ENCODE assay signal across 1 cellular context in the genomic region with DNA sequence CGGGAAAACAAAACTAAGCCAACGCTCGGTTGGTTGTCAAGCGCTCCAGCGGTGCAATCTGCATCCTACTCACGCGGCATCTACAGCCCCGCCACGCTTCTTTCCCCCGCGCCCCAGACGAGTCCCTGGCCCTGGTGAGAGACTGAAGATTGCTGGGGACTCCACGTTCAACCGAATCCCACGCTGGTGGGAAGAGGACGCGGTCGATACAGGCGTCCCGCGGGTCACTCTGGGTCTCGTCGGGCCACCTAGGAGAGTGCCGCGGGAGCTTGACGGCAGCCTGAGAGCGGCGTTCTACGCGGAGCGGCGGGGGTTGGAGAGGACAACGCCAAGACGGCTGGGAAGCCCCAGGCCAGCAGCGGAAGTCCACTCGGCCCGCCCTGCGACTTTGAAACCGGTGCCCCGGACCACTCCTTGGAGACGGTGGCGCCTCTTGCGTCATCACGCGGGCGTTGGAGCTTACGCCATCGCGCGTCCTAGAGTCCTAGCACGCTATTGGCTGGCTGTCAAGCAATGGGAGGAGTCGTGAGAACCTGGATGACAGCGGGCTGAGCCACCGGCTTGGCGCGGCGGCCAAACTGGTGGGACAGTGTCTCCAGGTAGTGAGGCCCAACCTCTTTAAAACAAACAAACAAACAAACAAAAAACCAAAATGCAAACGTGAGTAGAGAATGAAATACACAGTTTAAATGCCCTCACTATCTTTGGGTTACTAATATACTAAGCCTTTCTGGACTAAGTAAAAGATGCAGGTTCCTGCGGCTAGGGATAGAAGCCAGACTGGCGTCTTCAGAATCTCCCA.
TF ChIP-seq lines count a peak whose summit lies in the region.

A gene (minus strand): TSS at position 367 of the 802 bp plus-strand sequence. CDS start 436 bp downstream, outside the sequence.

TF ChIP-seq in HepG2, 621 proteins besides CTCF, POLR2A, EP300 and RAD21 (continued from another document and continues in another):
- TF ChIP-seq ZNF543 (CRISPR knock-in tag; IDR thresholded peaks at IDR 0.05), result peak; percentile 58; the same call in 1 of the 2 replicates
- TF ChIP-seq, protein P1, sequence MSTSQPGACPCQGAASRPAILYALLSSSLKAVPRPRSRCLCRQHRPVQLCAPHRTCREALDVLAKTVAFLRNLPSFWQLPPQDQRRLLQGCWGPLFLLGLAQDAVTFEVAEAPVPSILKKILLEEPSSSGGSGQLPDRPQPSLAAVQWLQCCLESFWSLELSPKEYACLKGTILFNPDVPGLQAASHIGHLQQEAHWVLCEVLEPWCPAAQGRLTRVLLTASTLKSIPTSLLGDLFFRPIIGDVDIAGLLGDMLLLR (CRISPR knock-in tag; IDR thresholded peaks at IDR 0.05), result peak; percentile 79; the same call in 1 of the 2 replicates
- TF ChIP-seq ZNF124 (CRISPR knock-in tag; IDR thresholded peaks at IDR 0.05), result no peak
- TF ChIP-seq, protein P2, sequence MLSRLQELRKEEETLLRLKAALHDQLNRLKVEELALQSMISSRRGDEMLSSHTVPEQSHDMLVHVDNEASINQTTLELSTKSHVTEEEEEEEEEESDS (CRISPR knock-in tag; IDR thresholded peaks at IDR 0.05; ENCODE audit: borderline replicate concordance), result peak; percentile 66; the same call in 1 of the 2 replicates
- TF ChIP-seq SKI (IDR thresholded peaks at IDR 0.05; ENCODE audit: partially characterized antibody), result peak; percentile 82
- TF ChIP-seq, protein P3, sequence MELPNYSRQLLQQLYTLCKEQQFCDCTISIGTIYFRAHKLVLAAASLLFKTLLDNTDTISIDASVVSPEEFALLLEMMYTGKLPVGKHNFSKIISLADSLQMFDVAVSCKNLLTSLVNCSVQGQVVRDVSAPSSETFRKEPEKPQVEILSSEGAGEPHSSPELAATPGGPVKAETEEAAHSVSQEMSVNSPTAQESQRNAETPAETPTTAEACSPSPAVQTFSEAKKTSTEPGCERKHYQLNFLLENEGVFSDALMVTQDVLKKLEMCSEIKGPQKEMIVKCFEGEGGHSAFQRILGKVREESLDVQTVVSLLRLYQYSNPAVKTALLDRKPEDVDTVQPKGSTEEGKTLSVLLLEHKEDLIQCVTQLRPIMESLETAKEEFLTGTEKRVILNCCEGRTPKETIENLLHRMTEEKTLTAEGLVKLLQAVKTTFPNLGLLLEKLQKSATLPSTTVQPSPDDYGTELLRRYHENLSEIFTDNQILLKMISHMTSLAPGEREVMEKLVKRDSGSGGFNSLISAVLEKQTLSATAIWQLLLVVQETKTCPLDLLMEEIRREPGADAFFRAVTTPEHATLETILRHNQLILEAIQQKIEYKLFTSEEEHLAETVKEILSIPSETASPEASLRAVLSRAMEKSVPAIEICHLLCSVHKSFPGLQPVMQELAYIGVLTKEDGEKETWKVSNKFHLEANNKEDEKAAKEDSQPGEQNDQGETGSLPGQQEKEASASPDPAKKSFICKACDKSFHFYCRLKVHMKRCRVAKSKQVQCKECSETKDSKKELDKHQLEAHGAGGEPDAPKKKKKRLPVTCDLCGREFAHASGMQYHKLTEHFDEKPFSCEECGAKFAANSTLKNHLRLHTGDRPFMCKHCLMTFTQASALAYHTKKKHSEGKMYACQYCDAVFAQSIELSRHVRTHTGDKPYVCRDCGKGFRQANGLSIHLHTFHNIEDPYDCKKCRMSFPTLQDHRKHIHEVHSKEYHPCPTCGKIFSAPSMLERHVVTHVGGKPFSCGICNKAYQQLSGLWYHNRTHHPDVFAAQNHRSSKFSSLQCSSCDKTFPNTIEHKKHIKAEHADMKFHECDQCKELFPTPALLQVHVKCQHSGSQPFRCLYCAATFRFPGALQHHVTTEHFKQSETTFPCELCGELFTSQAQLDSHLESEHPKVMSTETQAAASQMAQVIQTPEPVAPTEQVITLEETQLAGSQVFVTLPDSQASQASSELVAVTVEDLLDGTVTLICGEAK (IDR thresholded peaks at IDR 0.05), result no peak
- TF ChIP-seq, protein P3 (CRISPR knock-in tag; IDR thresholded peaks at IDR 0.05), result peak; percentile 54; the same call in 1 of the 2 replicates
- TF ChIP-seq PCBP1 (IDR thresholded peaks at IDR 0.05; ENCODE audit: borderline replicate concordance, low read depth, low read length), result no peak
- TF ChIP-seq JUNB (CRISPR knock-in tag; IDR thresholded peaks at IDR 0.05; ENCODE audit: borderline replicate concordance), result no peak
- TF ChIP-seq ZNF605 (CRISPR knock-in tag; IDR thresholded peaks at IDR 0.05), result peak; percentile 70; the same call in 1 of the 2 replicates
- TF ChIP-seq SP140L (CRISPR knock-in tag; IDR thresholded peaks at IDR 0.05; ENCODE audit: borderline replicate concordance), result no peak
- TF ChIP-seq CHCHD3 (CRISPR knock-in tag; IDR thresholded peaks at IDR 0.05), result 0 out of 2 replicates have a peak, but pooled peaks have one; percentile 36
- no peak for TF ChIP-seq ZNF20 (CRISPR knock-in tag; IDR thresholded peaks at IDR 0.05)
- TF ChIP-seq IRX3 (CRISPR knock-in tag; IDR thresholded peaks at IDR 0.05; ENCODE audit: borderline replicate concordance, low read depth), result no peak
- TF ChIP-seq ZSCAN29 (CRISPR knock-in tag; conservative IDR thresholded peaks at IDR 0.05), result peak; percentile 77
- 0 out of 2 replicates have a peak, but pooled peaks have one; percentile 44 for TF ChIP-seq ZNF367 (CRISPR knock-in tag; IDR thresholded peaks at IDR 0.05; ENCODE audit: borderline replicate concordance)
- no peak for TF ChIP-seq ZNF446 (CRISPR knock-in tag; IDR thresholded peaks at IDR 0.05)
- TF ChIP-seq, protein P4, sequence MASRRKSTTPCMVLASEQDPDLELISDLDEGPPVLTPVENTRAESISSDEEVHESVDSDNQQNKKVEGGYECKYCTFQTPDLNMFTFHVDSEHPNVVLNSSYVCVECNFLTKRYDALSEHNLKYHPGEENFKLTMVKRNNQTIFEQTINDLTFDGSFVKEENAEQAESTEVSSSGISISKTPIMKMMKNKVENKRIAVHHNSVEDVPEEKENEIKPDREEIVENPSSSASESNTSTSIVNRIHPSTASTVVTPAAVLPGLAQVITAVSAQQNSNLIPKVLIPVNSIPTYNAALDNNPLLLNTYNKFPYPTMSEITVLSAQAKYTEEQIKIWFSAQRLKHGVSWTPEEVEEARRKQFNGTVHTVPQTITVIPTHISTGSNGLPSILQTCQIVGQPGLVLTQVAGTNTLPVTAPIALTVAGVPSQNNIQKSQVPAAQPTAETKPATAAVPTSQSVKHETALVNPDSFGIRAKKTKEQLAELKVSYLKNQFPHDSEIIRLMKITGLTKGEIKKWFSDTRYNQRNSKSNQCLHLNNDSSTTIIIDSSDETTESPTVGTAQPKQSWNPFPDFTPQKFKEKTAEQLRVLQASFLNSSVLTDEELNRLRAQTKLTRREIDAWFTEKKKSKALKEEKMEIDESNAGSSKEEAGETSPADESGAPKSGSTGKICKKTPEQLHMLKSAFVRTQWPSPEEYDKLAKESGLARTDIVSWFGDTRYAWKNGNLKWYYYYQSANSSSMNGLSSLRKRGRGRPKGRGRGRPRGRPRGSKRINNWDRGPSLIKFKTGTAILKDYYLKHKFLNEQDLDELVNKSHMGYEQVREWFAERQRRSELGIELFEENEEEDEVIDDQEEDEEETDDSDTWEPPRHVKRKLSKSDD (CRISPR knock-in tag; IDR thresholded peaks at IDR 0.05; ENCODE audit: low read depth), result peak; percentile 91
- no peak for TF ChIP-seq ZNF33A (CRISPR knock-in tag; IDR thresholded peaks at IDR 0.05; ENCODE audit: borderline replicate concordance)
- TF ChIP-seq ZFP90 (CRISPR knock-in tag; IDR thresholded peaks at IDR 0.05; ENCODE audit: borderline replicate concordance), result peak; percentile 34; the same call in 1 of the 2 replicates
- TF ChIP-seq PHB2 (IDR thresholded peaks at IDR 0.05; ENCODE audit: partially characterized antibody), result no peak
- TF ChIP-seq MXI1 (IDR thresholded peaks at IDR 0.05; ENCODE audit: borderline replicate concordance, low read depth, low read length), result peak; percentile 82; the same call in 2 of the 3 replicates
- TF ChIP-seq SPEN (CRISPR knock-in tag; IDR thresholded peaks at IDR 0.05; ENCODE audit: low read depth), result peak; percentile 82
- TF ChIP-seq FOXK1 (CRISPR knock-in tag; IDR thresholded peaks at IDR 0.05; ENCODE audit: borderline replicate concordance, low read depth), result peak; percentile 74; the same call in 1 of the 2 replicates
- TF ChIP-seq CENPX (CRISPR knock-in tag; IDR thresholded peaks at IDR 0.05), result no peak
- no peak for TF ChIP-seq ZNF382 (CRISPR knock-in tag; IDR thresholded peaks at IDR 0.05; ENCODE audit: borderline replicate concordance)
- TF ChIP-seq NCOA5 (CRISPR knock-in tag; IDR thresholded peaks at IDR 0.05), result no peak
- no peak for TF ChIP-seq TRIM24 (CRISPR knock-in tag; IDR thresholded peaks at IDR 0.05)
- TF ChIP-seq DMAP1 (CRISPR knock-in tag; IDR thresholded peaks at IDR 0.05), result peak; percentile 84
- TF ChIP-seq FOXP1 (IDR thresholded peaks at IDR 0.05), result no peak
- 0 out of 2 replicates have a peak, but pooled peaks have one; percentile 8 for TF ChIP-seq FOXP1 (CRISPR knock-in tag; IDR thresholded peaks at IDR 0.05)
- TF ChIP-seq ZNF547 (CRISPR knock-in tag; IDR thresholded peaks at IDR 0.05), result peak; percentile 87; the same call in 1 of the 2 replicates
- peak; percentile 54; the same call in 1 of the 2 replicates for TF ChIP-seq BCL6 (CRISPR knock-in tag; IDR thresholded peaks at IDR 0.05)
- TF ChIP-seq, protein P5, sequence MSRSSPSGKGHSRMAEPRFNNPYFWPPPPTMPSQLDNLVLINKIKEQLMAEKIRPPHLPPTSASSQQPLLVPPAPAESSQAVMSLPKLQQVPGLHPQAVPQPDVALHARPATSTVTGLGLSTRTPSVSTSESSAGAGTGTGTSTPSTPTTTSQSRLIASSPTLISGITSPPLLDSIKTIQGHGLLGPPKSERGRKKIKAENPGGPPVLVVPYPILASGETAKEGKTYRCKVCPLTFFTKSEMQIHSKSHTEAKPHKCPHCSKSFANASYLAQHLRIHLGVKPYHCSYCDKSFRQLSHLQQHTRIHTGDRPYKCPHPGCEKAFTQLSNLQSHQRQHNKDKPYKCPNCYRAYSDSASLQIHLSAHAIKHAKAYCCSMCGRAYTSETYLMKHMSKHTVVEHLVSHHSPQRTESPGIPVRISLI (CRISPR knock-in tag; IDR thresholded peaks at IDR 0.05; ENCODE audit: borderline replicate concordance), result 0 out of 2 replicates have a peak, but pooled peaks have one; percentile 67
- no peak for TF ChIP-seq SUZ12 (IDR thresholded peaks at IDR 0.05; ENCODE audit: low read depth, low read length)
- no peak for TF ChIP-seq ARNT (IDR thresholded peaks at IDR 0.05)
- TF ChIP-seq ZNF234 (CRISPR knock-in tag; conservative IDR thresholded peaks at IDR 0.05), result no peak
- 0 out of 2 replicates have a peak, but pooled peaks have one; percentile 22 for TF ChIP-seq FOXO1 (CRISPR knock-in tag; IDR thresholded peaks at IDR 0.05)
- no peak for TF ChIP-seq ZNF326 (CRISPR knock-in tag; IDR thresholded peaks at IDR 0.05; ENCODE audit: borderline replicate concordance)
- TF ChIP-seq SAP130 (CRISPR knock-in tag; IDR thresholded peaks at IDR 0.05; ENCODE audit: low read depth), result peak; percentile 98
- no peak for TF ChIP-seq NONO (IDR thresholded peaks at IDR 0.05)
- no peak for TF ChIP-seq NONO (CRISPR knock-in tag; conservative IDR thresholded peaks at IDR 0.05)
- no peak for TF ChIP-seq SOX6 (IDR thresholded peaks at IDR 0.05)
- TF ChIP-seq SOX6 (CRISPR knock-in tag; IDR thresholded peaks at IDR 0.05), result peak; percentile 78
- TF ChIP-seq STAT5B (CRISPR knock-in tag; IDR thresholded peaks at IDR 0.05), result no peak
- TF ChIP-seq KLF13 (CRISPR knock-in tag; IDR thresholded peaks at IDR 0.05), result no peak
- TF ChIP-seq ZNF225 (CRISPR knock-in tag; IDR thresholded peaks at IDR 0.05), result peak; percentile 51; the same call in 1 of the 2 replicates
- TF ChIP-seq CCDC6 (CRISPR knock-in tag; IDR thresholded peaks at IDR 0.05), result peak; percentile 85
- TF ChIP-seq GTF2F1 (IDR thresholded peaks at IDR 0.05; ENCODE audit: low read length), result no peak
- no peak for TF ChIP-seq ZNF720 (CRISPR knock-in tag; IDR thresholded peaks at IDR 0.05)
- no peak; the same call in 1 of the 2 replicates for TF ChIP-seq SAFB2 (CRISPR knock-in tag; IDR thresholded peaks at IDR 0.05; ENCODE audit: borderline replicate concordance, low read depth)
- no peak for TF ChIP-seq GPN1 (CRISPR knock-in tag; IDR thresholded peaks at IDR 0.05; ENCODE audit: borderline replicate concordance)
- no peak; the same call in 1 of the 2 replicates for TF ChIP-seq GABPA (IDR thresholded peaks at IDR 0.05; ENCODE audit: low read depth, low read length)
- peak; percentile 83 for TF ChIP-seq GABPA (CRISPR knock-in tag; IDR thresholded peaks at IDR 0.05; ENCODE audit: low read depth)
- no peak for TF ChIP-seq CCAR2 (optimal IDR thresholded peaks at IDR 0.05; ENCODE audit: low read depth, low read length)
- TF ChIP-seq SOX13 (IDR thresholded peaks at IDR 0.05), result no peak
- no peak; a peak in 1 of 4 replicates for TF ChIP-seq SOX13 (CRISPR knock-in tag; conservative IDR thresholded peaks at IDR 0.05 in 1 of 2, IDR thresholded peaks at IDR 0.05 in 1 of 2)
- no peak for TF ChIP-seq ZNF329 (CRISPR knock-in tag; IDR thresholded peaks at IDR 0.05; ENCODE audit: low read depth)
- no peak for TF ChIP-seq U2AF2 (IDR thresholded peaks at IDR 0.05; ENCODE audit: low read depth, low read length)
- 0 out of 2 replicates have a peak, but pooled peaks have one; percentile 71 for TF ChIP-seq ARID2 (CRISPR knock-in tag; IDR thresholded peaks at IDR 0.05; ENCODE audit: borderline replicate concordance)
- peak; percentile 50; the same call in 1 of the 2 replicates for TF ChIP-seq JUND (CRISPR knock-in tag; IDR thresholded peaks at IDR 0.05)
- no peak for TF ChIP-seq PHF5A (CRISPR knock-in tag; IDR thresholded peaks at IDR 0.05; ENCODE audit: low read depth, unreplicated experiment)
- peak in 1 of 2 experiments; percentile 76; a peak in 1 of 4 replicates for TF ChIP-seq KLF16 (CRISPR knock-in tag; IDR thresholded peaks at IDR 0.05)
